ENCODE assay signal across 8 cellular contexts in the genomic region with DNA sequence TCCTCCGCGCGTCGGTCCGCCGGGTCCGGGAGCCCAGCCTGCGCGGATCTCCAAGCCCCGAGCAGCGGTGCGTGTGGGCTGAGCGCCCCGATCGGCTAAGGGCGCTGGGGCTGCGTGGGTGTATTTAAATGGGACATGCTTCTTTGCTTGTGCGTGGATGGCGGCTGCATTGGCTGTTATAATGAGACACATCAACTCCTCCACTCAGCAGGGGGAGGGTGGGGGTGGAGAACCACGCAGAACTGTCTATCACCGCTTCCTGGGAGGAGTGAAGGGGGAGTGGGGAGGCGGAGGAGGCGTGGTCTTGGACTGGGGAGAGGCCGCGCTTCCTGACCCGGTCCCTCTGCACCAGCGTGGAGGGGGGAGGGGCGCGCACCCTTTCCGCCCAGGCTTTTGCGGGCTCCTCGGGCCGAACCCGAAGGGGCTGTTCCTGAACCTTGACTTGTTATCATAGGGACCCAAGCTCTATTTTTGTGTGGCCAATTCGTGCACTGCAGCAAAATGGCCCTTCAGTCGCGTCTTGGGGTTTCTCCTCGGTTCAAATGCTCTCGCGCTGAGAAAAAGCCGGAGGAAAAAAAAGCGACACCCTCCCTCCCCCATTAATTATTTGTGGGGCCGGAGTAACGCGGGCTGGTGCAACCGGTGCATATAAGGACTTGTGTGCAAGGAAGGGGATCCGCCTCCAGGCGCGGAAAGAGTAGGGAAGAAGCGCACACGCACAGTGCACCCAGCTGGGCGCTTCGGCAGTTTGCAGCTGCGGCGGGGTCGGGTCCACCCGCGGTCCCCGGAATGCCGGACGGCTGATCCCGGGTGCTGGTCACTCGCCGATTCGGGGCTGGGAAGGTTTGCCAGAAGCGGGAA. TPM values are rescaled to one million over a fixed set of nuclear protein-coding genes. Genes with fewer than 3 reads are reported as not detected.
DNase-seq lines count a peak whose midpoint lies in the region; ATAC-seq, FAIRE-seq and TF ChIP-seq lines count a peak whose summit lies in the region.

A gene (minus strand): TSS at position 180 of the 861 bp plus-strand sequence. CDS start 342 bp downstream, outside the sequence.

- H3K36me3 Mint-ChIP-seq in central memory CD8-positive, alpha-beta T cell (ENCODE audit: insufficient read depth): peaks cover 34% of the 10 kb centered on the region

- H3K9me3 ChIP-seq in AG04450 (ENCODE audit: control insufficient read depth, insufficient read depth, low read length): no peaks in the 10 kb centered on the region; the same call in 1 of the 2 replicates
- no peaks in the 10 kb centered on the region for H3K9me3 ChIP-seq in kidney (ENCODE audit: control insufficient read depth in 1 of 2, low read length in 2 of 2)

- H3K27ac Mint-ChIP-seq in central memory CD8-positive, alpha-beta T cell (ENCODE audit: low read depth): peak within 1 kb of the TSS; percentile 91

- H3K4me3 Mint-ChIP-seq in central memory CD8-positive, alpha-beta T cell: peak within 1 kb of the TSS; percentile 92

- H3K27me3 Mint-ChIP-seq in central memory CD8-positive, alpha-beta T cell: no peaks in the 10 kb centered on the region

- TF ChIP-seq CTCF in AG04450 (IDR thresholded peaks at IDR 0.05; ENCODE audit: low read depth, low read length) (peak; percentile 46), kidney (IDR thresholded peaks at IDR 0.05; ENCODE audit: borderline replicate concordance, extremely low read depth, insufficient read depth) (peak; percentile 23)

- H3K4me1 Mint-ChIP-seq in central memory CD8-positive, alpha-beta T cell: peaks cover 54% of the 10 kb centered on the region

- H3K36me3 ChIP-seq in kidney (ENCODE audit: control insufficient read depth in 1 of 2, insufficient read depth in 2 of 2, low read length in 2 of 2): no peaks in the 10 kb centered on the region

- POLR2A ChIA-PET in AG04450 (lab: Yijun Ruan, JAX): interaction anchor here (0.7 kb wide), 3 partner anchors 17 to 309 kb away, joined by 4 to 8 read pairs (median 4); no protein-coding TSS in a partner anchor

- H3K9ac ChIP-seq in kidney (ENCODE audit: low read length in 2 of 2): peak within 1 kb of the TSS; percentile 28 to 73

- peak within 1 kb of the TSS; percentile 69 for H3K27ac ChIP-seq in AG04450 (ENCODE audit: low read depth, low read length)
- H3K27ac ChIP-seq in kidney (ENCODE audit: low read depth in 2 of 2, low read length in 2 of 2): peak within 1 kb of the TSS; percentile 38 to 44

- no peaks in the 10 kb centered on the region for H3K9me3 Mint-ChIP-seq in central memory CD8-positive, alpha-beta T cell

- H3K4me3 ChIP-seq in AG04450 (ENCODE audit: low read depth, low read length) (peak within 1 kb of the TSS; percentile 89), kidney (ENCODE audit: low read length in 2 of 2) (peak within 1 kb of the TSS; percentile 78 to 90)

- intact Hi-C loops in kidney (cut with DNase I): no loop called here

- peaks cover 9 to 20% of the 10 kb centered on the region in 2 donors for H3K4me1 ChIP-seq in kidney (ENCODE audit: control insufficient read depth in 1 of 2, insufficient read depth in 1 of 2, low read depth in 1 of 2, low read length in 2 of 2)

- peak; percentile 88 for ATAC-seq in GM18867 (IDR thresholded peaks at IDR 0.05; ENCODE audit: unreplicated experiment)
- peak; percentile 66 for ATAC-seq in HG03097 (IDR thresholded peaks at IDR 0.05; ENCODE audit: low FRiP score, unreplicated experiment)
- ATAC-seq in central memory CD8-positive, alpha-beta T cell (replicated peaks; ENCODE audit: extremely low read depth, poor library complexity, severe bottlenecking): peak; percentile 80

- no peak for FAIRE-seq in kidney (lab: Jason Lieb, UNC)

- DNase-seq in AG04450 (ENCODE audit: low read depth, low spot score) (peak; percentile 76), NCI-H2196 (lab: John Stamatoyannopoulos, UW; ENCODE audit: unreplicated experiment) (peak; percentile 96), kidney (peak; percentile 96)
- DNase-seq in activated CD4-positive, CD25-positive, alpha-beta regulatory T cell treated with anti-CD3 and anti-CD28 coated beads, Interleukin-2, amount 50 U/mL, for 16 hours (ENCODE audit: low read depth, low spot score): peak; percentile 91
- peak; percentile 82 to 87 for DNase-seq in central memory CD8-positive, alpha-beta T cell (ENCODE audit: low spot score in 2 of 2)
- DNase-seq in stimulated activated CD4-positive, alpha-beta T cell treated with anti-CD3 and anti-CD28 coated beads, Interleukin-15, amount 100 ng/mL, for 1 hour (ENCODE audit: low read depth in 1 of 2, low spot score in 1 of 2): peak; percentile 85 to 88

- no peaks in the 10 kb centered on the region for H3K27me3 ChIP-seq in AG04450 (ENCODE audit: control insufficient read depth, insufficient read depth, low read length)

- CTCF ChIA-PET in AG04450 (lab: Charles Lee): interaction anchor here (0.6 to 1.5 kb wide), 9 partner anchors 18 to 411 kb away, joined by 3 to 10 read pairs (median 5); no protein-coding TSS in a partner anchor

RNA-seq across cellular contexts. Expression of the gene that starts here (rescaled TPM):
- polyA plus RNA-seq in AG04450 (2011; rRNA removed) (9.0 and 9.5 TPM in 2 replicates), kidney (ENCODE audit: insufficient read depth, low read depth, low replicate concordance) (3.6 TPM)
- polyA minus RNA-seq in AG04450 (2011; rRNA and poly(A)+ RNA removed): 13.3 and 16.8 TPM in 2 replicates
- total RNA-seq in kidney: 48.9 TPM

Comparison
In these comparisons a context has a peak if more than half of its experiments do, and no peak if none do; other contexts are left out.
1. Peak in every context shown above with its lines: DNase-seq, ATAC-seq, H3K4me3 ChIP-seq and H3K27ac ChIP-seq.